ENCODE assay signal across 14 cellular contexts in genomic region chr4:74156521-74156920, GRCh38. TPM values are rescaled to one million over a fixed set of nuclear protein-coding genes. Genes with fewer than 3 reads are reported as not detected.
DNase-seq lines count a peak whose midpoint lies in the region; FAIRE-seq and TF ChIP-seq lines count a peak whose summit lies in the region.
"Had no signal": no experiment of that assay in that cellular context is flagged by ENCODE, and none has a peak within 500 bp of the region (broad histone marks: within the 10 kb centered on the region; RNA-seq: fewer than 3 reads in every experiment).

No MANE protein-coding gene starts in this region.

- H3K9me3 ChIP-seq in CD8-positive, alpha-beta memory T cell (ENCODE audit: low read length): no peaks in the 10 kb centered on the region
- H3K9me3 ChIP-seq: testis had no signal

- peaks cover 22 to 33% (median 27%) of the 10 kb centered on the region in 3 donors for H3K4me1 Mint-ChIP-seq in CD8-positive, alpha-beta memory T cell
- H3K4me1 Mint-ChIP-seq in IgD-negative memory B cell (peaks cover 14 to 22% (median 14%) of the 10 kb centered on the region in 3 donors), nephron progenitor cell (peaks cover 27% of the 10 kb centered on the region)

- peak; percentile 23 for FAIRE-seq in bronchial epithelial cell (lab: Jason Lieb, UNC)
- FAIRE-seq: D721Med had no signal

- H3K27me3 ChIP-seq in CD8-positive, alpha-beta memory T cell (ENCODE audit: insufficient read depth, low read length, poor library complexity, severe bottlenecking): no peaks in the 10 kb centered on the region
- H3K27me3 ChIP-seq in bronchial epithelial cell (ENCODE audit: control insufficient read depth, insufficient read depth, low read length): no peaks in the 10 kb centered on the region
- H3K27me3 ChIP-seq: testis had no signal

- DNase-seq in CD8-positive, alpha-beta memory T cell: no peak
- DNase-seq in bronchial epithelial cell (ENCODE audit: low read depth): peak; percentile 12
- DNase-seq in nephron progenitor cell: no peak
- no peak for DNase-seq in occipital lobe (lab: John Stamatoyannopoulos, UW)
- no peak for DNase-seq in GM03348 (ENCODE audit: low spot score)
- DNase-seq in OCI-M2 (lab: John Stamatoyannopoulos, UW; ENCODE audit: unreplicated experiment): no peak
- DNase-seq: activated CD4-positive, alpha-beta T cell treated with anti-CD3 and anti-CD28 coated beads for 48 hours; activated naive CD4-positive, alpha-beta T cell; islet precursor cell; NCI-H2171 treated with DMSO at 0.1 percent for 48 hours; testis had no signal

- peaks cover 0 to 3% of the 10 kb centered on the region in 2 donors for H3K27me3 Mint-ChIP-seq in CD8-positive, alpha-beta memory T cell
- H3K27me3 Mint-ChIP-seq in IgD-negative memory B cell (no peaks in the 10 kb centered on the region), nephron progenitor cell (ENCODE audit: low read depth, poor library complexity) (peaks cover 9% of the 10 kb centered on the region)
- H3K27me3 Mint-ChIP-seq: dendritic cell treated with granulocyte-macrophage colony-stimulating factor and Interleukin-4, amounts not matched to agents 40 ng/mL and 50 ng/mL, for 4 days had no signal

- peak overlapping the region; percentile 30 to 86 (median 82) for H3K4me3 Mint-ChIP-seq in CD8-positive, alpha-beta memory T cell
- H3K4me3 Mint-ChIP-seq in IgD-negative memory B cell (peak overlapping the region; percentile 4 to 96 (median 79)), nephron progenitor cell (peak overlapping the region; percentile 91)
- H3K4me3 Mint-ChIP-seq: dendritic cell treated with granulocyte-macrophage colony-stimulating factor and Interleukin-4, amounts not matched to agents 40 ng/mL and 50 ng/mL, for 4 days had no signal

- TF ChIP-seq CTCF in bronchial epithelial cell (IDR thresholded peaks at IDR 0.05; ENCODE audit: insufficient read depth, low read length, severe bottlenecking) (no peak), nephron progenitor cell (IDR thresholded peaks at IDR 0.05) (no peak)

- H3K36me3 Mint-ChIP-seq in CD8-positive, alpha-beta memory T cell: peaks cover 0 to 19% (median 4%) of the 10 kb centered on the region in 3 donors
- H3K36me3 Mint-ChIP-seq in IgD-negative memory B cell: peaks cover 3% of the 10 kb centered on the region
- H3K36me3 Mint-ChIP-seq in nephron progenitor cell (ENCODE audit: low read depth): peaks cover 13% of the 10 kb centered on the region

- POLR2A ChIA-PET in CD8-positive, alpha-beta memory T cell (lab: Charles Lee): no interaction called here

- peaks cover 10% of the 10 kb centered on the region for H3K36me3 ChIP-seq in CD8-positive, alpha-beta memory T cell (ENCODE audit: insufficient read depth, low read length)
- peaks cover 4% of the 10 kb centered on the region for H3K36me3 ChIP-seq in bronchial epithelial cell (ENCODE audit: control insufficient read depth, insufficient read depth, low read length)

- H3K27ac ChIP-seq in CD8-positive, alpha-beta memory T cell (ENCODE audit: low read depth, low read length): no peak overlapping the region

- H3K4me3 ChIP-seq in CD8-positive, alpha-beta memory T cell (ENCODE audit: low read length): no peak overlapping the region
- H3K4me3 ChIP-seq in bronchial epithelial cell (ENCODE audit: low read depth, low read length): no peak overlapping the region

- no peaks in the 10 kb centered on the region for H3K9me3 Mint-ChIP-seq in CD8-positive, alpha-beta memory T cell
- H3K9me3 Mint-ChIP-seq in IgD-negative memory B cell (no peaks in the 10 kb centered on the region), nephron progenitor cell (no peaks in the 10 kb centered on the region)
- H3K9me3 Mint-ChIP-seq: dendritic cell treated with granulocyte-macrophage colony-stimulating factor and Interleukin-4, amounts not matched to agents 40 ng/mL and 50 ng/mL, for 4 days had no signal

- H3K27ac Mint-ChIP-seq in CD8-positive, alpha-beta memory T cell: peak overlapping the region in 2 of 8 donors; percentile 21 to 30
- H3K27ac Mint-ChIP-seq in IgD-negative memory B cell (peak overlapping the region in 2 of 3 donors; percentile 16 to 64), nephron progenitor cell (peak overlapping the region; percentile 96)

- peaks cover 14% of the 10 kb centered on the region for H3K4me1 ChIP-seq in CD8-positive, alpha-beta memory T cell (ENCODE audit: insufficient read depth, low read length)

- CTCF ChIA-PET in CD8-positive, alpha-beta memory T cell (lab: Charles Lee): no interaction called here

RNA-seq across cellular contexts. Expression of gene MTHFD2L, which starts 1.4 kb away (rescaled TPM):
- 1 to 10 TPM; 7.5 to 8.5 TPM for total RNA-seq in CD8-positive, alpha-beta memory T cell
- polyA plus RNA-seq in CD8-positive, alpha-beta memory T cell: 5.0 TPM
- polyA plus RNA-seq in IgD-negative memory B cell: 5.1 TPM
- total RNA-seq in bronchial epithelial cell (24.2 and 29.0 TPM in 2 replicates), occipital lobe (48.0 TPM)

RNA-seq across cellular contexts. Expression of gene CXCL2, which starts 57.5 kb away (rescaled TPM):
- under 1 TPM in 1 of 2 experiments, not detected in 1; 0.26 TPM for total RNA-seq in CD8-positive, alpha-beta memory T cell
- not detected for polyA plus RNA-seq in CD8-positive, alpha-beta memory T cell
- not detected for polyA plus RNA-seq in IgD-negative memory B cell
- total RNA-seq in bronchial epithelial cell (5.5 and 7.9 TPM in 2 replicates), occipital lobe (4.4 TPM)
